ENCODE assay signal across 17 cellular contexts in genomic region chr5:132907161-132907560, GRCh38. TPM values are rescaled to one million over a fixed set of nuclear protein-coding genes. Genes with fewer than 3 reads are reported as not detected.
DNase-seq lines count a peak whose midpoint lies in the region; ATAC-seq, FAIRE-seq and TF ChIP-seq lines count a peak whose summit lies in the region.
"Had no signal": no experiment of that assay in that cellular context is flagged by ENCODE, and none has a peak within 500 bp of the region (broad histone marks: within the 10 kb centered on the region; RNA-seq: fewer than 3 reads in every experiment).

No MANE protein-coding gene starts in this region.

- FAIRE-seq in endothelial cell of umbilical vein (lab: Jason Lieb, UNC) = peak; percentile 53

- no peak overlapping the region for H3K9ac ChIP-seq in endothelial cell of umbilical vein (replicated peaks; ENCODE audit: extremely low read depth, insufficient read depth, low read length)

- CTCF ChIA-PET in endothelial cell of umbilical vein (lab: Charles Lee) = interaction anchor here (2.7 kb wide), 1 partner anchor 24 kb away, joined by 14 read pairs; no protein-coding TSS in a partner anchor

- no peak for TF ChIP-seq POLR2A in endothelial cell of umbilical vein (IDR thresholded peaks at IDR 0.05; ENCODE audit: low read depth, low read length)

- no peak for ATAC-seq in GM19328 (IDR thresholded peaks at IDR 0.05; ENCODE audit: unreplicated experiment)

- DNase-seq in DMS53 (lab: John Stamatoyannopoulos, UW) = peak; percentile 40
- DNase-seq in DMS53 treated with DMSO at 0.1 percent for 48 hours (lab: John Stamatoyannopoulos, UW; ENCODE audit: unreplicated experiment) = no peak
- peak; percentile 70 for DNase-seq in NCI-H69 (lab: John Stamatoyannopoulos, UW)
- peak; percentile 94 for DNase-seq in endothelial cell of umbilical vein (ENCODE audit: low read depth, low spot score)
- DNase-seq in osteoblast (ENCODE audit: insufficient read length, low spot score, missing footprints) = peak; percentile 1
- no peak for DNase-seq in NCI-H82 (lab: John Stamatoyannopoulos, UW)
- no peak for DNase-seq in T-helper 2 cell
- DNase-seq: Caco-2; CD4-positive, CD25-positive, alpha-beta regulatory T cell; DMS79 treated with DMSO at 0.1 percent for 48 hours; H7; NCI-H1436 treated with DMSO at 0.1 percent for 48 hours; NCI-H2081 treated with DMSO at 0.1 percent for 48 hours; NCI-H524; RPMI8226 had no signal

- POLR2A ChIA-PET in endothelial cell of umbilical vein (lab: Charles Lee) = no interaction called here

- H3K27ac ChIP-seq in endothelial cell of umbilical vein (ENCODE audit: insufficient read depth, low read depth, low read length) (peak overlapping the region; percentile 39), osteoblast (ENCODE audit: low read depth, low read length) (peak overlapping the region; percentile 12)

- dilution Hi-C loops in endothelial cell of umbilical vein (cut with MboI; ENCODE audit: extremely low pct_ligation_motif_present, low sequenced_read_pairs) = no loop called here

- H3K36me3 ChIP-seq in endothelial cell of umbilical vein (ENCODE audit: control insufficient read depth in 2 of 2, extremely low read depth in 1 of 2, insufficient read depth in 2 of 2, low read length in 2 of 2) (peaks cover 4 to 5% of the 10 kb centered on the region in 2 experiments), osteoblast (ENCODE audit: insufficient read depth, low read length) (peaks cover 49% of the 10 kb centered on the region)

- no peaks in the 10 kb centered on the region for H3K9me1 ChIP-seq in endothelial cell of umbilical vein (replicated peaks; ENCODE audit: control insufficient read depth, extremely low read depth, insufficient read depth, low read length)

- H3K9me3 ChIP-seq in endothelial cell of umbilical vein (replicated peaks; ENCODE audit: control insufficient read depth, insufficient read depth, low read length) = no peaks in the 10 kb centered on the region
- H3K9me3 ChIP-seq in osteoblast (ENCODE audit: low read depth, low read length) = no peaks in the 10 kb centered on the region
- H3K9me3 ChIP-seq: Caco-2 had no signal

- no TSS peak for BruUV-seq in endothelial cell of umbilical vein (replicated peaks; lab: Mats Ljungman, UMichigan)

- H3K4me2 ChIP-seq in endothelial cell of umbilical vein (ENCODE audit: insufficient read depth, low read length) (peak overlapping the region; percentile 23), osteoblast (ENCODE audit: insufficient read depth, low read length) (no peak overlapping the region)

- TF ChIP-seq CTCF in endothelial cell of umbilical vein (IDR thresholded peaks at IDR 0.05; ENCODE audit: extremely low read depth in 1 of 2, insufficient read depth in 1 of 2, low read depth in 1 of 2, low read length in 2 of 2) (no peak), osteoblast (IDR thresholded peaks at IDR 0.05; ENCODE audit: extremely low read depth, low read depth, low read length) (no peak)

- peaks cover 45% of the 10 kb centered on the region for H3K79me2 ChIP-seq in endothelial cell of umbilical vein (ENCODE audit: control insufficient read depth, insufficient read depth, low read length)
- H3K79me2 ChIP-seq in osteoblast (ENCODE audit: insufficient read depth, low read length) = peaks cover 91% of the 10 kb centered on the region

- H4K20me1 ChIP-seq in endothelial cell of umbilical vein (replicated peaks; ENCODE audit: control insufficient read depth, extremely low read depth, insufficient read depth, low read length) = peaks cover 3% of the 10 kb centered on the region
- H4K20me1 ChIP-seq in osteoblast (ENCODE audit: insufficient read depth, low read length) = peaks cover 55% of the 10 kb centered on the region

- H2AFZ ChIP-seq in endothelial cell of umbilical vein (ENCODE audit: low read depth, low read length) = no peak overlapping the region
- H2AFZ ChIP-seq in osteoblast (ENCODE audit: low read length) = no peak overlapping the region

- H3K4me1 ChIP-seq in endothelial cell of umbilical vein (ENCODE audit: control insufficient read depth, extremely low read depth, insufficient read depth, low read length) (peaks cover 23% of the 10 kb centered on the region), osteoblast (ENCODE audit: insufficient read depth, low read length) (peaks cover 4% of the 10 kb centered on the region)
- H3K4me1 ChIP-seq: Caco-2 had no signal

- intact Hi-C loops in endothelial cell of umbilical vein (cut with micrococcal nuclease) = loop anchor here (5.0 kb wide), 1 partner anchor 120 kb away; the partner anchor contains the start of gene ZCCHC10

- H3K4me3 ChIP-seq in endothelial cell of umbilical vein (replicated peaks in 1 of 3; ENCODE audit: insufficient read depth in 1 of 3, low read depth in 1 of 3, low read length in 3 of 3) = no peak overlapping the region
- no peak overlapping the region for H3K4me3 ChIP-seq in osteoblast (ENCODE audit: insufficient read depth, low read length)

- H3K27me3 ChIP-seq in endothelial cell of umbilical vein (ENCODE audit: control insufficient read depth in 2 of 2, insufficient read depth in 2 of 2, low read length in 2 of 2) (no peaks in the 10 kb centered on the region), osteoblast (ENCODE audit: insufficient read depth, low read length) (no peaks in the 10 kb centered on the region)

TF ChIP-seq in endothelial cell of umbilical vein, 7 proteins besides CTCF, POLR2A, EP300 and RAD21:
- no peak for TF ChIP-seq MAX (IDR thresholded peaks at IDR 0.05; ENCODE audit: insufficient read depth, insufficient read length)
- TF ChIP-seq GATA2 (IDR thresholded peaks at IDR 0.05; ENCODE audit: insufficient read depth, insufficient read length, low read depth, low read length) = peak; percentile 72
- TF ChIP-seq FOS (IDR thresholded peaks at IDR 0.05; ENCODE audit: borderline replicate concordance, insufficient read depth, low read length) = peak; percentile 72
- TF ChIP-seq JUN (IDR thresholded peaks at IDR 0.05; ENCODE audit: borderline replicate concordance, insufficient read depth, insufficient read length, low read depth) = peak; percentile 85

RNA-seq across cellular contexts. Expression of gene LEAP2, which starts 33.7 kb away (rescaled TPM):
- total RNA-seq in endothelial cell of umbilical vein = 0.40 and 0.99 TPM in 2 replicates
- polyA plus RNA-seq in endothelial cell of umbilical vein = 0.37 and 0.48 TPM in 2 replicates
- 0.12 and 0.16 TPM in 2 replicates for polyA plus RNA-seq in endothelial cell of umbilical vein (2011; cell fraction: cytosol; rRNA removed)
- 3.0 and 3.6 TPM in 2 replicates for polyA plus RNA-seq in endothelial cell of umbilical vein (2011; cell fraction: nucleus; rRNA removed)
- polyA plus RNA-seq in endothelial cell of umbilical vein (2012) = 0.11 TPM in 1 of 2 replicates, not detected in the other
- not detected in 2 replicates for polyA minus RNA-seq in endothelial cell of umbilical vein
- polyA minus RNA-seq in endothelial cell of umbilical vein (2011; cell fraction: cytosol; rRNA and poly(A)+ RNA removed) = not detected
- polyA minus RNA-seq in endothelial cell of umbilical vein (2011; cell fraction: nucleus; rRNA and poly(A)+ RNA removed) = 0.43 and 1.2 TPM in 2 replicates
- total RNA-seq in osteoblast = under 0.01 and 0.29 TPM in 2 replicates
- total RNA-seq: G401 had no signal

RNA-seq across cellular contexts. Expression of gene UQCRQ, which starts 40.7 kb away (rescaled TPM):
- total RNA-seq in endothelial cell of umbilical vein (390 and 458 TPM in 2 replicates), osteoblast (76.0 and 94.6 TPM in 2 replicates)
- 246 and 263 TPM in 2 replicates for polyA plus RNA-seq in endothelial cell of umbilical vein
- 280 and 312 TPM in 2 replicates for polyA plus RNA-seq in endothelial cell of umbilical vein (2011; cell fraction: cytosol; rRNA removed)
- 72.0 and 114 TPM in 2 replicates for polyA plus RNA-seq in endothelial cell of umbilical vein (2011; cell fraction: nucleus; rRNA removed)
- polyA plus RNA-seq in endothelial cell of umbilical vein (2012) = 329 and 394 TPM in 2 replicates
- polyA minus RNA-seq in endothelial cell of umbilical vein = 30.1 and 50.5 TPM in 2 replicates
- 61.8 TPM for polyA minus RNA-seq in endothelial cell of umbilical vein (2011; cell fraction: cytosol; rRNA and poly(A)+ RNA removed)
- polyA minus RNA-seq in endothelial cell of umbilical vein (2011; cell fraction: nucleus; rRNA and poly(A)+ RNA removed) = 16.8 and 20.5 TPM in 2 replicates

RNA-seq across cellular contexts. Expression of gene GDF9, which starts 40.9 kb away (rescaled TPM):
- total RNA-seq in endothelial cell of umbilical vein = 0.32 TPM in 1 of 2 replicates, not detected in the other
- polyA plus RNA-seq in endothelial cell of umbilical vein = 0.07 and 0.24 TPM in 2 replicates
- polyA plus RNA-seq in endothelial cell of umbilical vein (2011; cell fraction: cytosol; rRNA removed) = 0.04 and 0.08 TPM in 2 replicates
- 0.14 and 0.45 TPM in 2 replicates for polyA plus RNA-seq in endothelial cell of umbilical vein (2011; cell fraction: nucleus; rRNA removed)
- 0.09 TPM in 1 of 2 replicates, not detected in the other for polyA plus RNA-seq in endothelial cell of umbilical vein (2012)
- 0.15 and 0.19 TPM in 2 replicates for polyA minus RNA-seq in endothelial cell of umbilical vein
- not detected for polyA minus RNA-seq in endothelial cell of umbilical vein (2011; cell fraction: cytosol; rRNA and poly(A)+ RNA removed)
- 1.4 and 1.8 TPM in 2 replicates for polyA minus RNA-seq in endothelial cell of umbilical vein (2011; cell fraction: nucleus; rRNA and poly(A)+ RNA removed)
- total RNA-seq in osteoblast = 0.29 and 0.36 TPM in 2 replicates

RNA-seq across cellular contexts. Expression of gene AFF4, which starts 56.3 kb away (rescaled TPM):
- total RNA-seq in endothelial cell of umbilical vein (85.5 and 88.3 TPM in 2 replicates), osteoblast (79.0 and 83.2 TPM in 2 replicates)
- polyA plus RNA-seq in endothelial cell of umbilical vein = 21.3 and 27.0 TPM in 2 replicates
- polyA plus RNA-seq in endothelial cell of umbilical vein (2011; cell fraction: cytosol; rRNA removed) = 23.3 and 27.0 TPM in 2 replicates
- polyA plus RNA-seq in endothelial cell of umbilical vein (2011; cell fraction: nucleus; rRNA removed) = 92.9 and 97.1 TPM in 2 replicates
- polyA plus RNA-seq in endothelial cell of umbilical vein (2012) = 38.9 and 49.5 TPM in 2 replicates
- polyA minus RNA-seq in endothelial cell of umbilical vein = 112 and 128 TPM in 2 replicates
- 25.9 TPM for polyA minus RNA-seq in endothelial cell of umbilical vein (2011; cell fraction: cytosol; rRNA and poly(A)+ RNA removed)
- polyA minus RNA-seq in endothelial cell of umbilical vein (2011; cell fraction: nucleus; rRNA and poly(A)+ RNA removed) = 168 and 191 TPM in 2 replicates

Comparison
In these comparisons a context has a peak if more than half of its experiments do, and no peak if none do; other contexts are left out.
1. DNase-seq: peak in DMS53 (single experiment), NCI-H69 (single experiment), endothelial cell of umbilical vein (single experiment) and osteoblast (single experiment); none in DMS53 treated with DMSO at 0.1 percent for 48 hours (single experiment), NCI-H82 (single experiment) and T-helper 2 cell (0 of 5).